Comparison of ENCODE assay signal across 8 cellular contexts in the genomic region with DNA sequence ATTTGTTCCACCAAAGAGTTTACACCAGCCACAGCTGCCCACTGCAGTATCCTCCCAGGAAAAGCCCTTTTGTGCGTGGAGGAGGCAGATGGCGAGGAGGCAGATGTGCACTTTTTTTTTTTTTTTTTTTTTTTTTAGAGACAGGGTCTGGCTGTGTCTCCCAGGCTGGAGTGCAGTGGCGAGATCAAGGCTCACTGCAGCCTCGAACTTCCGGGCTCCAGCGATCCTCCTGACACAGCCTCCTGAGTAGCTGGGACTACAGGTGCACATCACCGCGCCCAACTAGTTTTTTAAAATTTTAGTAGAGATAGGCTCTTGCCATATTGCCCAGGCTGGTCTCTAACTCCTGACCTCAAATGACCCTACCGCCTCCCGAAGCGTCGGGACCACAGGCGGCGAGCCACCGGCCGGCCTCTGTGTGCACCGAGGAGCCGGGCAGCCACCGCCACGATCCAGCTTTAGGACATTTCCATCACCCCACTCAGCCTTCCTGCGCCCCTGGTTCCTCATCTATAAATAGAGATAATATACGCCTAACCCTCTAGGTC. TPM values are rescaled to one million over a fixed set of nuclear protein-coding genes. Genes with fewer than 3 reads are reported as not detected.
DNase-seq lines count a peak whose midpoint lies in the region; ATAC-seq and TF ChIP-seq lines count a peak whose summit lies in the region.

No MANE protein-coding gene starts in this region.

- TF ChIP-seq RAD21 in neural cell (conservative IDR thresholded peaks at IDR 0.05), result no peak

- H3K36me3 ChIP-seq in DND-41 (ENCODE audit: insufficient read depth, low read length) (peaks cover 31% of the 10 kb centered on the region), MG63 (peaks cover 34% of the 10 kb centered on the region), ectodermal cell (ENCODE audit: control insufficient read depth, insufficient read depth, low read length) (peaks cover 4% of the 10 kb centered on the region), neural cell (ENCODE audit: insufficient read depth, low read length) (no peaks in the 10 kb centered on the region)

- no peak for TF ChIP-seq CTCF in DND-41 (IDR thresholded peaks at IDR 0.05; ENCODE audit: borderline replicate concordance, extremely low read depth, low read length, poor library complexity, severe bottlenecking)
- no peak for TF ChIP-seq CTCF in neural cell (IDR thresholded peaks at IDR 0.05; ENCODE audit: poor library complexity, severe bottlenecking)

- H2AFZ ChIP-seq in DND-41 (ENCODE audit: low read depth, low read length), result peak overlapping the region; percentile 100
- peak overlapping the region; percentile 73 for H2AFZ ChIP-seq in neural cell (ENCODE audit: low read depth, low read length)

- no peaks in the 10 kb centered on the region for H3K27me3 ChIP-seq in DND-41 (ENCODE audit: insufficient read depth, low read length, poor library complexity)
- H3K27me3 ChIP-seq in MG63, result no peaks in the 10 kb centered on the region
- H3K27me3 ChIP-seq in ectodermal cell (ENCODE audit: control insufficient read depth, insufficient read depth, low read length, poor library complexity, severe bottlenecking), result peaks cover 10% of the 10 kb centered on the region
- no peaks in the 10 kb centered on the region for H3K27me3 ChIP-seq in neural cell (ENCODE audit: insufficient read depth, low read depth, low read length)

- H3K4me2 ChIP-seq in DND-41 (ENCODE audit: insufficient read depth, low read length), result peak overlapping the region; percentile 99
- peak overlapping the region; percentile 51 for H3K4me2 ChIP-seq in neural cell (ENCODE audit: low read length)

- H3K79me2 ChIP-seq in DND-41 (ENCODE audit: insufficient read depth, low read length) (peaks cover 33% of the 10 kb centered on the region), neural cell (replicated peaks; ENCODE audit: insufficient read depth, low read length) (peaks cover 16% of the 10 kb centered on the region)

- ATAC-seq in DND-41 (ENCODE audit: insufficient read depth, low read depth) (no peak; the same call in 2 of the 3 replicates), GM21723 (IDR thresholded peaks at IDR 0.05; ENCODE audit: unreplicated experiment) (peak; percentile 29)

- TF ChIP-seq EP300 in neural cell (conservative IDR thresholded peaks at IDR 0.05; ENCODE audit: poor library complexity, severe bottlenecking), result no peak

- DNase-seq in DND-41, result no peak
- DNase-seq in MG63, result no peak
- DNase-seq in OCI-M2 (lab: John Stamatoyannopoulos, UW; ENCODE audit: unreplicated experiment), result no peak
- DNase-seq in middle frontal gyrus (ENCODE audit: extremely low spot score, low spot score), result no peak
- no peak for DNase-seq in stimulated activated CD4-positive, alpha-beta T cell treated with anti-CD3 and anti-CD28 coated beads, Interleukin-4, amount 100 ng/mL, for 1 hour

- H3K9ac ChIP-seq in DND-41 (ENCODE audit: low read depth, low read length) (peak overlapping the region; percentile 97), neural cell (ENCODE audit: low read length) (peak overlapping the region; percentile 50)

- peaks cover 32% of the 10 kb centered on the region for H3K4me1 ChIP-seq in DND-41 (ENCODE audit: insufficient read depth, low read length)
- peaks cover 7% of the 10 kb centered on the region for H3K4me1 ChIP-seq in ectodermal cell (ENCODE audit: control insufficient read depth, insufficient read depth, low read length)

- H3K4me3 ChIP-seq in DND-41 (ENCODE audit: low read depth in 1 of 2, low read length in 2 of 2) (peak overlapping the region; percentile 73 to 99; a peak in 3 of 4 replicates), MG63 (peak overlapping the region; percentile 94), ectodermal cell (ENCODE audit: insufficient read depth, low read depth, low read length) (peak overlapping the region; percentile 84), neural cell (ENCODE audit: low read length) (peak overlapping the region; percentile 72)

- 27 to 33% methylated on average over 22 of the region's 22 CpGs for WGBS in ectodermal cell, 2 experiments

- no peaks in the 10 kb centered on the region for H3K9me2 ChIP-seq in neural cell (ENCODE audit: insufficient read depth, low read length)

- H4K20me1 ChIP-seq in DND-41 (ENCODE audit: insufficient read depth, low read length) (peaks cover 15% of the 10 kb centered on the region), neural cell (ENCODE audit: insufficient read depth) (no peaks in the 10 kb centered on the region)

- no peaks in the 10 kb centered on the region for H3F3A ChIP-seq in neural cell (ENCODE audit: insufficient read depth, low read length, poor library complexity, severe bottlenecking)

- H3K9me3 ChIP-seq in DND-41 (ENCODE audit: insufficient read depth, low read length, severe bottlenecking) (no peaks in the 10 kb centered on the region), MG63 (no peaks in the 10 kb centered on the region), ectodermal cell (ENCODE audit: control insufficient read depth, low read length) (no peaks in the 10 kb centered on the region), neural cell (ENCODE audit: low read length) (no peaks in the 10 kb centered on the region)

- H3K27ac ChIP-seq in DND-41 (ENCODE audit: low read length) (peak overlapping the region; percentile 67), ectodermal cell (ENCODE audit: insufficient read depth, low read depth, low read length, poor library complexity, severe bottlenecking) (no peak overlapping the region), neural cell (ENCODE audit: low read length) (no peak overlapping the region)

TF ChIP-seq in neural cell, 6 proteins besides CTCF, POLR2A, EP300 and RAD21:
- TF ChIP-seq, protein P1, sequence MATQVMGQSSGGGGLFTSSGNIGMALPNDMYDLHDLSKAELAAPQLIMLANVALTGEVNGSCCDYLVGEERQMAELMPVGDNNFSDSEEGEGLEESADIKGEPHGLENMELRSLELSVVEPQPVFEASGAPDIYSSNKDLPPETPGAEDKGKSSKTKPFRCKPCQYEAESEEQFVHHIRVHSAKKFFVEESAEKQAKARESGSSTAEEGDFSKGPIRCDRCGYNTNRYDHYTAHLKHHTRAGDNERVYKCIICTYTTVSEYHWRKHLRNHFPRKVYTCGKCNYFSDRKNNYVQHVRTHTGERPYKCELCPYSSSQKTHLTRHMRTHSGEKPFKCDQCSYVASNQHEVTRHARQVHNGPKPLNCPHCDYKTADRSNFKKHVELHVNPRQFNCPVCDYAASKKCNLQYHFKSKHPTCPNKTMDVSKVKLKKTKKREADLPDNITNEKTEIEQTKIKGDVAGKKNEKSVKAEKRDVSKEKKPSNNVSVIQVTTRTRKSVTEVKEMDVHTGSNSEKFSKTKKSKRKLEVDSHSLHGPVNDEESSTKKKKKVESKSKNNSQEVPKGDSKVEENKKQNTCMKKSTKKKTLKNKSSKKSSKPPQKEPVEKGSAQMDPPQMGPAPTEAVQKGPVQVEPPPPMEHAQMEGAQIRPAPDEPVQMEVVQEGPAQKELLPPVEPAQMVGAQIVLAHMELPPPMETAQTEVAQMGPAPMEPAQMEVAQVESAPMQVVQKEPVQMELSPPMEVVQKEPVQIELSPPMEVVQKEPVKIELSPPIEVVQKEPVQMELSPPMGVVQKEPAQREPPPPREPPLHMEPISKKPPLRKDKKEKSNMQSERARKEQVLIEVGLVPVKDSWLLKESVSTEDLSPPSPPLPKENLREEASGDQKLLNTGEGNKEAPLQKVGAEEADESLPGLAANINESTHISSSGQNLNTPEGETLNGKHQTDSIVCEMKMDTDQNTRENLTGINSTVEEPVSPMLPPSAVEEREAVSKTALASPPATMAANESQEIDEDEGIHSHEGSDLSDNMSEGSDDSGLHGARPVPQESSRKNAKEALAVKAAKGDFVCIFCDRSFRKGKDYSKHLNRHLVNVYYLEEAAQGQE (IDR thresholded peaks at IDR 0.05; ENCODE audit: borderline replicate concordance), result no peak
- TF ChIP-seq SMC3 (conservative IDR thresholded peaks at IDR 0.05; ENCODE audit: poor library complexity) (no peak), EZH2 (IDR thresholded peaks at IDR 0.05; ENCODE audit: borderline replicate concordance, insufficient read depth, low read length, poor library complexity, severe bottlenecking) (no peak), POLR2AphosphoS5 (IDR thresholded peaks at IDR 0.05) (no peak), TAF1 (IDR thresholded peaks at IDR 0.05; ENCODE audit: low read depth) (no peak), MXI1 (conservative IDR thresholded peaks at IDR 0.05; ENCODE audit: poor library complexity, severe bottlenecking) (no peak)
TF ChIP-seq in neural cell: peak in this region for 0.

RNA-seq across cellular contexts. Expression of a gene that starts 0.6 kb away (rescaled TPM):
- total RNA-seq in MG63 (2014; rRNA removed; shearing (Covaris generic); ENCODE audit: low replicate concordance), result 245 and 384 TPM in 2 replicates
- polyA plus RNA-seq in ectodermal cell (2013, experiment 1 of 4), result 85.6 TPM
- polyA plus RNA-seq in ectodermal cell (2013, experiment 2 of 4), result 81.3 TPM
- polyA plus RNA-seq in ectodermal cell (2013, experiment 3 of 4), result 93.5 TPM
- 108 TPM for polyA plus RNA-seq in ectodermal cell (2013, experiment 4 of 4)
- 183 and 189 TPM in 2 replicates for polyA plus RNA-seq in neural cell
- polyA minus RNA-seq in neural cell, result 52.1 and 66.6 TPM in 2 replicates
